In genomic region chr12:101941306-101942000, GRCh38 we compare ENCODE assay signal across 7 cellular contexts.
A peak's percentile ranks its signal among the peaks of the same experiment; 100 is the strongest.
DNase-seq lines count a peak whose midpoint lies in the region; ATAC-seq and TF ChIP-seq lines count a peak whose summit lies in the region.

No MANE protein-coding gene starts in this region.

- no peak for TF ChIP-seq CTCF in uterus (IDR thresholded peaks at IDR 0.05)

- ATAC-seq in GM19452 (IDR thresholded peaks at IDR 0.05; ENCODE audit: unreplicated experiment) = peak; percentile 84
- ATAC-seq in HG03039 (IDR thresholded peaks at IDR 0.05; ENCODE audit: unreplicated experiment) = peak; percentile 49
- ATAC-seq in activated naive CD8-positive, alpha-beta T cell treated with anti-CD3 and anti-CD28 coated beads, Interleukin-2, amount 50 U/mL, for 24 hours = no peak

- no peak overlapping the region for H3K9ac ChIP-seq in SK-N-MC (ENCODE audit: insufficient read length)

- H3K27ac Mint-ChIP-seq in activated naive CD8-positive, alpha-beta T cell treated with anti-CD3 and anti-CD28 coated beads, Interleukin-2, amount 50 U/mL, for 24 hours = no peak overlapping the region
- no peak overlapping the region for H3K27ac Mint-ChIP-seq in activated T-cell treated with anti-CD3 and anti-CD28 coated beads, Interleukin-2, amount 50 U/mL, for 24 hours

- TF ChIP-seq POLR2A in uterus (IDR thresholded peaks at IDR 0.05) = no peak

- intact Hi-C loops in uterus (cut with DNase I; ENCODE audit: low total_unique reads) = no loop called here

- H3K36me3 ChIP-seq in SK-N-MC (ENCODE audit: insufficient read depth, low read length) (no peaks in the 10 kb centered on the region), uterus (no peaks in the 10 kb centered on the region)

- H3K4me1 Mint-ChIP-seq in activated naive CD8-positive, alpha-beta T cell treated with anti-CD3 and anti-CD28 coated beads, Interleukin-2, amount 50 U/mL, for 24 hours = peaks cover 12% of the 10 kb centered on the region
- H3K4me1 Mint-ChIP-seq in activated T-cell treated with anti-CD3 and anti-CD28 coated beads, Interleukin-2, amount 50 U/mL, for 24 hours (ENCODE audit: low read depth) = peaks cover 4% of the 10 kb centered on the region

- H3K4me3 ChIP-seq in SK-N-MC (no peak overlapping the region), uterus (no peak overlapping the region)

- no peaks in the 10 kb centered on the region for H3K27me3 ChIP-seq in uterus

- peaks cover 3 to 5% of the 10 kb centered on the region in 2 donors for H3K4me1 ChIP-seq in uterus

- H3K9me3 Mint-ChIP-seq in activated naive CD8-positive, alpha-beta T cell treated with anti-CD3 and anti-CD28 coated beads, Interleukin-2, amount 50 U/mL, for 24 hours = no peaks in the 10 kb centered on the region
- H3K9me3 Mint-ChIP-seq in activated T-cell treated with anti-CD3 and anti-CD28 coated beads, Interleukin-2, amount 50 U/mL, for 24 hours = no peaks in the 10 kb centered on the region

- no peak for DNase-seq in SK-N-MC (ENCODE audit: low read depth, low spot score)
- no peak for DNase-seq in uterus
- no peak for DNase-seq in activated naive CD8-positive, alpha-beta T cell treated with anti-CD3 and anti-CD28 coated beads, Interleukin-2, amount 50 U/mL, for 24 hours
- DNase-seq in activated T-cell treated with anti-CD3 and anti-CD28 coated beads, Interleukin-2, amount 50 U/mL, for 24 hours = no peak
- no peak for DNase-seq in OCI-M2 (lab: John Stamatoyannopoulos, UW; ENCODE audit: unreplicated experiment)

- H3K4me3 Mint-ChIP-seq in activated naive CD8-positive, alpha-beta T cell treated with anti-CD3 and anti-CD28 coated beads, Interleukin-2, amount 50 U/mL, for 24 hours = no peak overlapping the region
- H3K4me3 Mint-ChIP-seq in activated T-cell treated with anti-CD3 and anti-CD28 coated beads, Interleukin-2, amount 50 U/mL, for 24 hours = no peak overlapping the region

- no peaks in the 10 kb centered on the region for H3K9me3 ChIP-seq in SK-N-MC (ENCODE audit: low read depth, low read length)
- H3K9me3 ChIP-seq in uterus = no peaks in the 10 kb centered on the region

- peak overlapping the region; percentile 92; the same call in 1 of the 2 replicates for H3K27ac ChIP-seq in SK-N-MC
- H3K27ac ChIP-seq in uterus = peak overlapping the region; percentile 65 to 75

- H3K36me3 Mint-ChIP-seq in activated naive CD8-positive, alpha-beta T cell treated with anti-CD3 and anti-CD28 coated beads, Interleukin-2, amount 50 U/mL, for 24 hours (ENCODE audit: low read depth) = no peaks in the 10 kb centered on the region
- no peaks in the 10 kb centered on the region for H3K36me3 Mint-ChIP-seq in activated T-cell treated with anti-CD3 and anti-CD28 coated beads, Interleukin-2, amount 50 U/mL, for 24 hours (ENCODE audit: low read depth)

- peaks cover 3% of the 10 kb centered on the region for H3K27me3 Mint-ChIP-seq in activated naive CD8-positive, alpha-beta T cell treated with anti-CD3 and anti-CD28 coated beads, Interleukin-2, amount 50 U/mL, for 24 hours
- peaks cover 9% of the 10 kb centered on the region for H3K27me3 Mint-ChIP-seq in activated T-cell treated with anti-CD3 and anti-CD28 coated beads, Interleukin-2, amount 50 U/mL, for 24 hours
